8 cellular contexts compared by ENCODE assay signal in genomic region chr10:95289921-95290421, GRCh38. TPM values are rescaled to one million over a fixed set of nuclear protein-coding genes. Genes with fewer than 3 reads are reported as not detected.
A peak's percentile ranks its signal among the peaks of the same experiment; 100 is the strongest.
DNase-seq lines count a peak whose midpoint lies in the region; ATAC-seq and TF ChIP-seq lines count a peak whose summit lies in the region.

No MANE protein-coding gene starts in this region.

- in situ Hi-C loops in Panc1 (cut with HindIII; ENCODE audit: low pct_unique_long_range_greater_than_20kb, low sequenced_read_pairs), result no loop called here

- DNase-seq in Panc1 (ENCODE audit: low read depth, low spot score), result no peak
- DNase-seq in fibroblast of lung (ENCODE audit: low read depth in 2 of 2), result no peak
- DNase-seq in psoas muscle, result no peak
- no peak for DNase-seq in AML-193 (lab: John Stamatoyannopoulos, UW)

- H3K4me1 ChIP-seq in ES-I3 (ENCODE audit: insufficient read depth, low read length) (peaks cover 34% of the 10 kb centered on the region), Panc1 (ENCODE audit: control insufficient read depth, insufficient read depth, low read length) (peaks cover 63% of the 10 kb centered on the region), fibroblast of lung (ENCODE audit: control insufficient read depth, extremely low read depth, insufficient read depth, low read length) (peaks cover 14% of the 10 kb centered on the region), psoas muscle (peaks cover 28% of the 10 kb centered on the region)

- no peak for ATAC-seq in Panc1
- ATAC-seq in psoas muscle, result no peak
- no peak for ATAC-seq in HG03095 (IDR thresholded peaks at IDR 0.05; ENCODE audit: unreplicated experiment)
- ATAC-seq in HG03571 (IDR thresholded peaks at IDR 0.05; ENCODE audit: unreplicated experiment), result no peak
- ATAC-seq in GM21423 (IDR thresholded peaks at IDR 0.05; ENCODE audit: unreplicated experiment), result no peak

- H3K27ac ChIP-seq in Panc1 (ENCODE audit: low read length) (peak overlapping the region; percentile 86), fibroblast of lung (ENCODE audit: insufficient read depth, low read length) (peak overlapping the region; percentile 71), psoas muscle (peak overlapping the region; percentile 85)

- POLR2A ChIA-PET in Panc1 (lab: Charles Lee), result no interaction called here

- no peak overlapping the region for H2AFZ ChIP-seq in fibroblast of lung (ENCODE audit: low read length)

- BruUV-seq in Panc1 (replicated peaks; lab: Mats Ljungman, UMichigan), result TSS peak; percentile 68

- TF ChIP-seq CTCF in Panc1 (IDR thresholded peaks at IDR 0.05) (no peak), fibroblast of lung (conservative IDR thresholded peaks at IDR 0.05 in 1 of 2, IDR thresholded peaks at IDR 0.05 in 1 of 2; ENCODE audit: low read depth in 1 of 2, low read length in 2 of 2) (no peak), psoas muscle (IDR thresholded peaks at IDR 0.05) (no peak)

- peak overlapping the region; percentile 78 to 83 for H3K4me3 ChIP-seq in Panc1 (ENCODE audit: low read depth in 2 of 2, low read length in 2 of 2)
- peak overlapping the region; percentile 60 to 94 (median 78) for H3K4me3 ChIP-seq in fibroblast of lung (replicated peaks in 1 of 4; ENCODE audit: control extremely low read depth in 1 of 4, insufficient read depth in 1 of 4, low read depth in 3 of 4, low read length in 4 of 4)
- peak overlapping the region; percentile 95 for H3K4me3 ChIP-seq in psoas muscle

- H3K4me2 ChIP-seq in fibroblast of lung (ENCODE audit: extremely low read depth, insufficient read depth, low read length), result peak overlapping the region; percentile 82

- peaks cover 51% of the 10 kb centered on the region for H3K79me2 ChIP-seq in fibroblast of lung (ENCODE audit: control insufficient read depth, insufficient read depth, low read length)

- intact Hi-C loops in Panc1 (cut with micrococcal nuclease; ENCODE audit: unreplicated experiment), result loop anchor here (5.0 kb wide), 1 partner anchor 72 kb away; no protein-coding TSS in a partner anchor
- intact Hi-C loops in psoas muscle (cut with DNase I), result loop anchor here (5.0 kb wide), 2 partner anchors 43 to 62 kb away; no protein-coding TSS in a partner anchor

- WGBS in psoas muscle, 3 donors, result 8 to 23% (median 13%) methylated on average over 14 of the region's 14 CpGs

- H3K9me3 ChIP-seq in ES-I3 (ENCODE audit: control insufficient read depth, insufficient read depth, low read length) (no peaks in the 10 kb centered on the region), Panc1 (ENCODE audit: control insufficient read depth, insufficient read depth, low read depth, low read length) (no peaks in the 10 kb centered on the region), fibroblast of lung (ENCODE audit: control insufficient read depth, insufficient read depth, low read depth, low read length) (no peaks in the 10 kb centered on the region), psoas muscle (no peaks in the 10 kb centered on the region)

- H3K36me3 ChIP-seq in ES-I3 (ENCODE audit: insufficient read depth, low read length) (no peaks in the 10 kb centered on the region), Panc1 (ENCODE audit: control insufficient read depth, insufficient read depth, low read length) (no peaks in the 10 kb centered on the region), fibroblast of lung (ENCODE audit: control insufficient read depth, insufficient read depth, low read length) (no peaks in the 10 kb centered on the region), psoas muscle (ENCODE audit: insufficient read depth in 1 of 2, low read depth in 1 of 2) (no peaks in the 10 kb centered on the region)

- H3K27me3 ChIP-seq in Panc1 (ENCODE audit: control insufficient read depth, insufficient read depth, low read length) (no peaks in the 10 kb centered on the region), fibroblast of lung (ENCODE audit: control insufficient read depth, insufficient read depth, low read length) (no peaks in the 10 kb centered on the region), psoas muscle (ENCODE audit: insufficient read depth in 3 of 3, low read length in 2 of 3) (peaks cover 0 to 9% (median 0%) of the 10 kb centered on the region in 3 donors)

- peak overlapping the region; percentile 94 for H3K9ac ChIP-seq in ES-I3 (ENCODE audit: low read depth, low read length)
- H3K9ac ChIP-seq in fibroblast of lung (ENCODE audit: insufficient read depth, low read length), result peak overlapping the region; percentile 95

- CTCF ChIA-PET in Panc1 (lab: Charles Lee), result no interaction called here

- H4K20me1 ChIP-seq in fibroblast of lung (ENCODE audit: control insufficient read depth, extremely low read depth, insufficient read depth, low read length), result no peaks in the 10 kb centered on the region

RNA-seq across cellular contexts. Expression of gene PDLIM1, which starts 0.8 kb away (rescaled TPM):
- total RNA-seq in Panc1 (2021; ENCODE audit: unreplicated experiment) (183 TPM), fibroblast of lung (12.1 and 24.3 TPM in 2 replicates), psoas muscle (100 to 1,000 TPM; 267 to 504 (median 329) TPM)
- polyA plus RNA-seq in Panc1 (2012; ENCODE audit: insufficient read length), result 200 TPM
- polyA plus RNA-seq in fibroblast of lung (199 and 390 TPM in 2 replicates), psoas muscle (100 to 1,000 TPM in 2 of 3 donors, 10 to 100 TPM in 1; 97.3 to 493 (median 311) TPM)
- 236 and 460 TPM in 2 replicates for polyA plus RNA-seq in fibroblast of lung (2012)
- 188 and 437 TPM in 2 replicates for polyA minus RNA-seq in fibroblast of lung (ENCODE audit: low replicate concordance)
